Comparison of ENCODE assay signal across 19 cellular contexts in the genomic region with DNA sequence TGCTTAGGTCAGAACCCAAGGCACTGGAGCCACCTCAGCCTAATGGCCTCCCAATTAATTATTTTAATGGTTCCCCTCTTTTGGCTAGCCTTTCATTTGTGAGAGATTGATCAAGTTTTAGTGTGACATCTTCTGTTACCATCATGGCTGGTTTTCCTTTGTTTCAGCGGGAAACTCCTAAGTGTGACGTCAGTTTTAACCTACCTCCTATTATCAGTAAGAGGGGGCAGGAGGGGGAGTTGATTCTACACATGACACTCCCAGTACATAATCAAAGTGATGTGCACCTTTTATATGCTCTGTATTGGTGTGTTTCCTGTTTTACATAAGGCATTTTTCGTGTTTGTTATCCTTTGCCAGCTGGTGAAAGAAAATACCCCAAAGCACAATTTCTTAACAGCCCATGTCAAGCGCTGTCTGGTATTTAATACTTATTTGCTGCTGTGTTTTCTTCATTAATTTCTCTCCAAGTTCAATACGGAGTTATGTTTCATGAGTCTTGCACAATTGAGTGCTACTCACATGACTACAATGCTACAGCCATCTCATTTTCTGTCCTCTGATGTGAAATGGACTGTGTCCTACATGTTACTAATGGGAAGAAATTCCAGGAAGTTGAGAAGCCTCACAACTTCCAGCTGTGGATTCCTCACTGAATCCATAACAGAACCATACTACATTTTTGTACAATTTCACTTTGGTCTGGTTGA. TPM values are rescaled to one million over a fixed set of nuclear protein-coding genes. Genes with fewer than 3 reads are reported as not detected.
A peak's percentile ranks its signal among the peaks of the same experiment; 100 is the strongest.
DNase-seq lines count a peak whose midpoint lies in the region; ATAC-seq and TF ChIP-seq lines count a peak whose summit lies in the region.
"Had no signal": no experiment of that assay in that cellular context is flagged by ENCODE, and none has a peak within 500 bp of the region (broad histone marks: within the 10 kb centered on the region; RNA-seq: fewer than 3 reads in every experiment).

No MANE protein-coding gene starts in this region.

- CTCF ChIA-PET in AG04449 (lab: Yijun Ruan, JAX), result interaction anchor here (0.9 to 3.3 kb wide), 4 partner anchors 11 to 207 kb away, joined by 4 to 19 read pairs (median 6); no protein-coding TSS in a partner anchor
- CTCF ChIA-PET in HEK293T (lab: Yijun Ruan, JAX), result no interaction called here
- CTCF ChIA-PET in naive thymus-derived CD4-positive, alpha-beta T cell (lab: Charles Lee), result interaction anchor here (2.1 kb wide), 1 partner anchor 92 kb away, joined by 7 read pairs; no protein-coding TSS in a partner anchor

- no peaks in the 10 kb centered on the region for H3K79me1 ChIP-seq in mesenchymal stem cell (replicated peaks; ENCODE audit: low read length, poor library complexity, severe bottlenecking)

- no peak overlapping the region for H2BK12ac ChIP-seq in mesenchymal stem cell (ENCODE audit: low read length in 2 of 2)

- no peak overlapping the region for H3K4me3 Mint-ChIP-seq in naive thymus-derived CD4-positive, alpha-beta T cell
- H3K4me3 Mint-ChIP-seq: B cell had no signal

- H4K91ac ChIP-seq in mesenchymal stem cell (ENCODE audit: low read length), result no peak overlapping the region

- H2AK5ac ChIP-seq in mesenchymal stem cell (ENCODE audit: low read length, severe bottlenecking), result peak overlapping the region; percentile 35

- H3K9me3 ChIP-seq in esophagus muscularis mucosa (no peaks in the 10 kb centered on the region), mesenchymal stem cell (ENCODE audit: control insufficient read depth, low read length) (no peaks in the 10 kb centered on the region)
- no peaks in the 10 kb centered on the region for H3K9me3 ChIP-seq in naive thymus-derived CD4-positive, alpha-beta T cell (ENCODE audit: control insufficient read depth in 2 of 3, low read length in 3 of 3)
- H3K9me3 ChIP-seq: lower lobe of right lung, neutrophil, upper lobe of left lung had no signal

- DNase-seq in AG04449 (ENCODE audit: low read depth, low spot score) (peak; percentile 16), HS-5 (ENCODE audit: low read depth) (peak; percentile 41), esophagus muscularis mucosa (ENCODE audit: extremely low spot score) (peak; percentile 53), mesenchymal stem cell (no peak), dorsolateral prefrontal cortex (no peak), HEK293T (ENCODE audit: extremely low spot score) (no peak), GDM1 (lab: John Stamatoyannopoulos, UW) (no peak)
- no peak for DNase-seq in naive thymus-derived CD4-positive, alpha-beta T cell
- DNase-seq: activated CD4-positive, alpha-beta T cell treated with anti-CD3 and anti-CD28 coated beads for 4 hours; activated T-cell treated with anti-CD3 and anti-CD28 coated beads, Interleukin-2, amount 50 U/mL, for 48 hours; dermis blood vessel endothelial cell; GOT3; lower lobe of right lung; NCI-H226; T-helper 2 cell; upper lobe of left lung had no signal

- H2BK120ac ChIP-seq in mesenchymal stem cell (ENCODE audit: low read depth, low read length), result no peak overlapping the region

- H3K4me3 ChIP-seq in AG04449 (ENCODE audit: low read depth, low read length) (no peak overlapping the region), esophagus muscularis mucosa (no peak overlapping the region), mesenchymal stem cell (ENCODE audit: insufficient read depth in 1 of 2, low read depth in 1 of 2, low read length in 2 of 2) (no peak overlapping the region), dorsolateral prefrontal cortex (no peak overlapping the region)
- H3K4me3 ChIP-seq in naive thymus-derived CD4-positive, alpha-beta T cell (ENCODE audit: low read length), result no peak overlapping the region
- H3K4me3 ChIP-seq: lower lobe of right lung, upper lobe of left lung had no signal

- H3K18ac ChIP-seq in mesenchymal stem cell (ENCODE audit: low read depth in 1 of 2, low read length in 2 of 2), result no peak overlapping the region

- TF ChIP-seq CTCF in AG04449 (IDR thresholded peaks at IDR 0.05; ENCODE audit: insufficient read depth, low read length, missing control alignments) (no peak), esophagus muscularis mucosa (IDR thresholded peaks at IDR 0.05) (no peak), dorsolateral prefrontal cortex (IDR thresholded peaks at IDR 0.05 in 54 of 56, conservative IDR thresholded peaks at IDR 0.05 in 2 of 56; ENCODE audit: low read depth in 1 of 56, partially characterized antibody in 56 of 56) (no peak)

- peaks cover 0 to 18% (median 6%) of the 10 kb centered on the region in 4 donors for H3K36me3 ChIP-seq in esophagus muscularis mucosa
- no peaks in the 10 kb centered on the region for H3K36me3 ChIP-seq in mesenchymal stem cell (ENCODE audit: control insufficient read depth in 1 of 2, insufficient read depth in 2 of 2, low read depth in 1 of 2, low read length in 2 of 2)
- no peaks in the 10 kb centered on the region for H3K36me3 ChIP-seq in naive thymus-derived CD4-positive, alpha-beta T cell (ENCODE audit: control insufficient read depth in 2 of 3, insufficient read depth in 3 of 3, low read length in 3 of 3)
- H3K36me3 ChIP-seq: lower lobe of right lung, neutrophil, upper lobe of left lung had no signal

- no peak for TF ChIP-seq EP300 in esophagus muscularis mucosa (IDR thresholded peaks at IDR 0.05)

- H3K9ac ChIP-seq in mesenchymal stem cell (ENCODE audit: low read length), result peak overlapping the region; percentile 63

- no peak overlapping the region for H2AFZ ChIP-seq in mesenchymal stem cell (ENCODE audit: low read depth, low read length)

- H3K27me3 ChIP-seq in esophagus muscularis mucosa (no peaks in the 10 kb centered on the region), mesenchymal stem cell (ENCODE audit: control insufficient read depth in 1 of 2, insufficient read depth in 1 of 2, low read length in 2 of 2) (no peaks in the 10 kb centered on the region), dorsolateral prefrontal cortex (no peaks in the 10 kb centered on the region)
- no peaks in the 10 kb centered on the region for H3K27me3 ChIP-seq in naive thymus-derived CD4-positive, alpha-beta T cell (ENCODE audit: control insufficient read depth in 2 of 2, insufficient read depth in 2 of 2, low read length in 2 of 2)
- H3K27me3 ChIP-seq: neutrophil, upper lobe of left lung had no signal

- no peak for ATAC-seq in naive thymus-derived CD4-positive, alpha-beta T cell
- ATAC-seq: Panc1 had no signal

- H3K4me1 ChIP-seq in esophagus muscularis mucosa (peaks cover 0 to 13% (median 6%) of the 10 kb centered on the region in 4 donors), mesenchymal stem cell (ENCODE audit: control insufficient read depth, insufficient read depth, low read depth, low read length) (peaks cover 6% of the 10 kb centered on the region)
- no peaks in the 10 kb centered on the region for H3K4me1 ChIP-seq in naive thymus-derived CD4-positive, alpha-beta T cell (ENCODE audit: control insufficient read depth in 2 of 2, insufficient read depth in 2 of 2, low read length in 2 of 2)
- H3K4me1 ChIP-seq: lower lobe of right lung had no signal

- H2BK15ac ChIP-seq in mesenchymal stem cell (ENCODE audit: low read depth, poor library complexity, severe bottlenecking), result no peak overlapping the region

- no peak overlapping the region for H3K14ac ChIP-seq in mesenchymal stem cell (ENCODE audit: low read length in 2 of 2)

- H4K8ac ChIP-seq in mesenchymal stem cell (ENCODE audit: low read length), result no peak overlapping the region

- H3K4ac ChIP-seq in mesenchymal stem cell (ENCODE audit: low read depth in 1 of 2, low read length in 2 of 2), result no peak overlapping the region

- TF ChIP-seq POLR2A in esophagus muscularis mucosa (IDR thresholded peaks at IDR 0.05; ENCODE audit: low read depth), result no peak

- no peak overlapping the region for H3K4me2 ChIP-seq in mesenchymal stem cell (ENCODE audit: low read length, poor library complexity, severe bottlenecking)

- H3K27me3 Mint-ChIP-seq in naive thymus-derived CD4-positive, alpha-beta T cell, result peaks cover 0 to 15% (median 0%) of the 10 kb centered on the region in 5 donors

- no peak overlapping the region for H3K23ac ChIP-seq in mesenchymal stem cell (ENCODE audit: low read length in 2 of 2)

- peaks cover 0 to 4% (median 0%) of the 10 kb centered on the region in 5 donors for H3K36me3 Mint-ChIP-seq in naive thymus-derived CD4-positive, alpha-beta T cell

- POLR2A ChIA-PET in AG04449 (lab: Yijun Ruan, JAX), result no interaction called here
- POLR2A ChIA-PET in HEK293T (lab: Yijun Ruan, JAX), result no interaction called here
- POLR2A ChIA-PET in naive thymus-derived CD4-positive, alpha-beta T cell (lab: Charles Lee), result no interaction called here

- no peak overlapping the region for H3K27ac Mint-ChIP-seq in naive thymus-derived CD4-positive, alpha-beta T cell
- H3K27ac Mint-ChIP-seq: B cell had no signal

- H3K9me3 Mint-ChIP-seq in naive thymus-derived CD4-positive, alpha-beta T cell, result no peaks in the 10 kb centered on the region

- intact Hi-C loops in esophagus muscularis mucosa (cut with DNase I) (no loop called here), dorsolateral prefrontal cortex (cut with DNase I) (loop anchor here in 1 of 2 donors (5.0 kb wide), 1 partner anchor 48 kb away; no protein-coding TSS in a partner anchor)
- intact Hi-C loops in naive thymus-derived CD4-positive, alpha-beta T cell (cut with micrococcal nuclease), result no loop called here

- 86% methylated on average over 5 of the region's 5 CpGs for WGBS in esophagus muscularis mucosa
- 90% methylated on average over 3 of the region's 5 CpGs for WGBS in mesenchymal stem cell

- no peak overlapping the region for H3K27ac ChIP-seq in esophagus muscularis mucosa (replicated peaks in 1 of 4)
- H3K27ac ChIP-seq in mesenchymal stem cell (ENCODE audit: low read length, poor library complexity, severe bottlenecking), result peak overlapping the region; percentile 56
- no peak overlapping the region for H3K27ac ChIP-seq in dorsolateral prefrontal cortex
- no peak overlapping the region for H3K27ac ChIP-seq in naive thymus-derived CD4-positive, alpha-beta T cell (ENCODE audit: low read depth, low read length)
- H3K27ac ChIP-seq: lower lobe of right lung, neutrophil, upper lobe of left lung had no signal

- H3K4me1 Mint-ChIP-seq in naive thymus-derived CD4-positive, alpha-beta T cell, result peaks cover 0 to 13% (median 0%) of the 10 kb centered on the region in 7 donors
- H3K4me1 Mint-ChIP-seq: B cell had no signal

- no peak overlapping the region for H2BK5ac ChIP-seq in mesenchymal stem cell (ENCODE audit: low read depth, low read length, poor library complexity, severe bottlenecking)

TF ChIP-seq in HEK293T, 16 proteins besides CTCF, POLR2A, EP300 and RAD21:
- TF ChIP-seq NFRKB (IDR thresholded peaks at IDR 0.05) (no peak), L3MBTL2 (conservative IDR thresholded peaks at IDR 0.05) (no peak), LEF1 (IDR thresholded peaks at IDR 0.05; ENCODE audit: borderline replicate concordance) (no peak), FOXA1 (IDR thresholded peaks at IDR 0.05) (no peak)

RNA-seq across cellular contexts. Expression of gene POLR2M, which starts 52.2 kb away (rescaled TPM):
- 100 to 1,000 TPM; 133 to 799 (median 379) TPM for total RNA-seq in esophagus muscularis mucosa
- 138 TPM for polyA plus RNA-seq in mesenchymal stem cell (2013, experiment 1 of 2)
- polyA plus RNA-seq in mesenchymal stem cell (2013, experiment 2 of 2), result 131 TPM
- total RNA-seq in dorsolateral prefrontal cortex, result 100 to 1,000 TPM in 5 of 120 experiments, 10 to 100 TPM in 115; 55.8 to 112 (median 75.8) TPM
- 100 to 1,000 TPM in 2 of 5 experiments, 10 to 100 TPM in 3; 67.0 to 105 (median 82.9) TPM for total RNA-seq in naive thymus-derived CD4-positive, alpha-beta T cell
- polyA plus RNA-seq in naive thymus-derived CD4-positive, alpha-beta T cell, result 10 to 100 TPM; 60.4 to 74.9 TPM

Comparison
In these comparisons a context has a peak if more than half of its experiments do, and no peak if none do; other contexts are left out.
1. DNase-seq: peak in AG04449 (single experiment), HS-5 (single experiment) and esophagus muscularis mucosa (single experiment); none in mesenchymal stem cell (single experiment), dorsolateral prefrontal cortex (0 of 10), HEK293T (single experiment), naive thymus-derived CD4-positive, alpha-beta T cell (0 of 9) and GDM1 (single experiment).